10 cellular contexts compared by ENCODE assay signal in genomic region chrX:71543316-71543715, GRCh38. TPM values are rescaled to one million over a fixed set of nuclear protein-coding genes. Genes with fewer than 3 reads are reported as not detected.
DNase-seq lines count a peak whose midpoint lies in the region; ATAC-seq and TF ChIP-seq lines count a peak whose summit lies in the region.
"Had no signal": no experiment of that assay in that cellular context is flagged by ENCODE, and none has a peak within 500 bp of the region (broad histone marks: within the 10 kb centered on the region; RNA-seq: fewer than 3 reads in every experiment).

No MANE protein-coding gene starts in this region.

- H2AFZ ChIP-seq in SK-N-SH (ENCODE audit: low read depth) = no peak overlapping the region
- H2AFZ ChIP-seq: parathyroid adenoma had no signal

- H3K79me2 ChIP-seq in SK-N-SH (ENCODE audit: insufficient read depth) = peaks cover 85% of the 10 kb centered on the region

- no peak for TF ChIP-seq RAD21 in SK-N-SH (IDR thresholded peaks at IDR 0.05; ENCODE audit: low read length)

- no peaks in the 10 kb centered on the region for H3K27me3 ChIP-seq in SK-N-SH (ENCODE audit: insufficient read depth)
- H3K27me3 ChIP-seq: BE2C had no signal

- TF ChIP-seq EP300 in SK-N-SH (IDR thresholded peaks at IDR 0.05; ENCODE audit: borderline replicate concordance in 1 of 2, low read depth in 1 of 2, low read length in 1 of 2) = peak in 1 of 2 experiments; percentile 68; a peak in 1 of 4 replicates

- H3K9ac ChIP-seq in SK-N-SH = no peak overlapping the region; the same call in 1 of the 2 replicates
- H3K9ac ChIP-seq: parathyroid adenoma had no signal

- intact Hi-C loops in activated CD4-positive, alpha-beta T cell treated with anti-CD3 and anti-CD28 coated beads, Interleukin-2, amount 10 ng/mL, durations not matched to agents 24 days and 14 days (cut with micrococcal nuclease) = loop anchor here (1.0 to 5.0 kb wide), 2 partner anchors 76 to 109 kb away; no protein-coding TSS in a partner anchor
- intact Hi-C loops in posterior vena cava (cut with DNase I) = no loop called here

- H3K9me3 ChIP-seq in SK-N-SH = no peaks in the 10 kb centered on the region
- H3K9me3 ChIP-seq: BE2C had no signal

- H3K36me3 ChIP-seq in SK-N-SH (replicated peaks in 1 of 2; ENCODE audit: control insufficient read depth in 1 of 2, insufficient read depth in 2 of 2, low read length in 1 of 2) = peaks cover 16 to 34% of the 10 kb centered on the region in 2 experiments

- TF ChIP-seq CTCF in SK-N-SH (IDR thresholded peaks at IDR 0.05) = no peak

- peaks cover 71% of the 10 kb centered on the region for H3K36me3 Mint-ChIP-seq in activated CD4-positive, alpha-beta T cell treated with anti-CD3 and anti-CD28 coated beads, Interleukin-2, amount 10 ng/mL, durations not matched to agents 24 days and 14 days (ENCODE audit: low read depth)
- peaks cover 28% of the 10 kb centered on the region for H3K36me3 Mint-ChIP-seq in stimulated activated memory B cell treated with anti-CD40 and anti-IgM and Interleukin-4, amounts not matched to agents 10 μg/mL and 1 μg/mL and 100 μg/mL, for 72 hours

- ATAC-seq in stimulated activated memory B cell treated with anti-CD40 and anti-IgM and Interleukin-4, amounts not matched to agents 10 μg/mL and 1 μg/mL and 100 μg/mL, for 72 hours = no peak
- ATAC-seq in HG02840 (IDR thresholded peaks at IDR 0.05; ENCODE audit: low FRiP score, unreplicated experiment) (no peak), GM18909 (IDR thresholded peaks at IDR 0.05; ENCODE audit: poor library complexity, unreplicated experiment) (no peak)

- peak overlapping the region in 1 of 2 experiments; percentile 81; a peak in 2 of 4 replicates for H3K27ac ChIP-seq in SK-N-SH (ENCODE audit: low read depth in 2 of 2, low read length in 1 of 2)
- H3K27ac ChIP-seq: parathyroid adenoma had no signal

- H4K20me1 ChIP-seq in SK-N-SH (ENCODE audit: insufficient read depth) = peaks cover 78% of the 10 kb centered on the region

- CTCF ChIA-PET in SK-N-SH (lab: Yijun Ruan, JAX) = interaction anchor here (1.0 kb wide), 1 partner anchor 25 kb away, joined by 4 read pairs; no protein-coding TSS in a partner anchor

- H3K4me3 Mint-ChIP-seq in activated CD4-positive, alpha-beta T cell treated with anti-CD3 and anti-CD28 coated beads, Interleukin-2, amount 10 ng/mL, durations not matched to agents 24 days and 14 days = peak overlapping the region; percentile 100
- peak overlapping the region; percentile 23 for H3K4me3 Mint-ChIP-seq in stimulated activated memory B cell treated with anti-CD40 and anti-IgM and Interleukin-4, amounts not matched to agents 10 μg/mL and 1 μg/mL and 100 μg/mL, for 72 hours

- no peak for DNase-seq in activated CD4-positive, alpha-beta T cell treated with anti-CD3 and anti-CD28 coated beads, Interleukin-2, amount 10 ng/mL, durations not matched to agents 24 days and 14 days
- DNase-seq in activated CD4-positive, alpha-beta T cell treated with anti-CD3 and anti-CD28 coated beads for 48 hours = no peak
- DNase-seq in SK-N-SH = no peak
- DNase-seq in fibroblast of peridontal ligament (ENCODE audit: extremely low read depth) = peak; percentile 55
- no peak for DNase-seq in posterior vena cava (ENCODE audit: low spot score)
- DNase-seq: BE2C had no signal

- no peak overlapping the region for H3K4me3 ChIP-seq in SK-N-SH (ENCODE audit: low read depth in 2 of 2, low read length in 1 of 2)

- peaks cover 36% of the 10 kb centered on the region for H3K4me1 Mint-ChIP-seq in activated CD4-positive, alpha-beta T cell treated with anti-CD3 and anti-CD28 coated beads, Interleukin-2, amount 10 ng/mL, durations not matched to agents 24 days and 14 days
- H3K4me1 Mint-ChIP-seq in stimulated activated memory B cell treated with anti-CD40 and anti-IgM and Interleukin-4, amounts not matched to agents 10 μg/mL and 1 μg/mL and 100 μg/mL, for 72 hours = peaks cover 31% of the 10 kb centered on the region

- no peaks in the 10 kb centered on the region for H3K27me3 Mint-ChIP-seq in activated CD4-positive, alpha-beta T cell treated with anti-CD3 and anti-CD28 coated beads, Interleukin-2, amount 10 ng/mL, durations not matched to agents 24 days and 14 days
- H3K27me3 Mint-ChIP-seq in stimulated activated memory B cell treated with anti-CD40 and anti-IgM and Interleukin-4, amounts not matched to agents 10 μg/mL and 1 μg/mL and 100 μg/mL, for 72 hours = no peaks in the 10 kb centered on the region

- H3F3A ChIP-seq in SK-N-SH (replicated peaks; ENCODE audit: insufficient read depth) = peaks cover 40% of the 10 kb centered on the region

- H3K4me1 ChIP-seq in SK-N-SH (ENCODE audit: control insufficient read depth in 1 of 2, insufficient read depth in 2 of 2, low read depth in 1 of 2, low read length in 1 of 2) = peaks cover 2 to 18% of the 10 kb centered on the region in 2 experiments; a peak in 2 of 4 replicates
- H3K4me1 ChIP-seq: parathyroid adenoma had no signal

- peak overlapping the region; percentile 95 for H3K27ac Mint-ChIP-seq in activated CD4-positive, alpha-beta T cell treated with anti-CD3 and anti-CD28 coated beads, Interleukin-2, amount 10 ng/mL, durations not matched to agents 24 days and 14 days
- H3K27ac Mint-ChIP-seq in stimulated activated memory B cell treated with anti-CD40 and anti-IgM and Interleukin-4, amounts not matched to agents 10 μg/mL and 1 μg/mL and 100 μg/mL, for 72 hours = peak overlapping the region; percentile 22

- no peaks in the 10 kb centered on the region for H3K9me3 Mint-ChIP-seq in activated CD4-positive, alpha-beta T cell treated with anti-CD3 and anti-CD28 coated beads, Interleukin-2, amount 10 ng/mL, durations not matched to agents 24 days and 14 days
- no peaks in the 10 kb centered on the region for H3K9me3 Mint-ChIP-seq in stimulated activated memory B cell treated with anti-CD40 and anti-IgM and Interleukin-4, amounts not matched to agents 10 μg/mL and 1 μg/mL and 100 μg/mL, for 72 hours

- WGBS in SK-N-SH (ENCODE audit: low lambda C conversion rate) = 2% methylated on average over 2 of the region's 2 CpGs

- POLR2A ChIA-PET in SK-N-SH (lab: Yijun Ruan, JAX) = no interaction called here

- no peaks in the 10 kb centered on the region for H3K9me2 ChIP-seq in SK-N-SH

- peak overlapping the region; percentile 30 for H3K4me2 ChIP-seq in SK-N-SH

TF ChIP-seq in SK-N-SH, 30 proteins besides CTCF, POLR2A, EP300 and RAD21 (continues in another document):
- TF ChIP-seq SIN3A (IDR thresholded peaks at IDR 0.05; ENCODE audit: borderline replicate concordance, low read depth, low read length) = no peak
- peak; percentile 65 for TF ChIP-seq JUND (IDR thresholded peaks at IDR 0.05)
- TF ChIP-seq FOXM1 (IDR thresholded peaks at IDR 0.05; ENCODE audit: low read depth) = peak; percentile 22; the same call in 1 of the 2 replicates
- peak; percentile 12; the same call in 1 of the 2 replicates for TF ChIP-seq RXRA (IDR thresholded peaks at IDR 0.05; ENCODE audit: borderline replicate concordance, low read depth)
- peak; percentile 84 for TF ChIP-seq PBX3 (IDR thresholded peaks at IDR 0.05)
- TF ChIP-seq CHD2 (IDR thresholded peaks at IDR 0.05; ENCODE audit: low read length, partially characterized antibody) = no peak
- TF ChIP-seq FOSL2 (IDR thresholded peaks at IDR 0.05; ENCODE audit: borderline replicate concordance, low read depth) = peak; percentile 70
- no peak for TF ChIP-seq GABPA (IDR thresholded peaks at IDR 0.05; ENCODE audit: low read depth)
- no peak for TF ChIP-seq RCOR1 (IDR thresholded peaks at IDR 0.05; ENCODE audit: low read length)
- peak; percentile 90 for TF ChIP-seq TCF12 (IDR thresholded peaks at IDR 0.05)
- no peak for TF ChIP-seq MXI1 (IDR thresholded peaks at IDR 0.05; ENCODE audit: low read depth, low read length)
- no peak for TF ChIP-seq IRF3 (IDR thresholded peaks at IDR 0.05; ENCODE audit: low read depth, low read length)
- TF ChIP-seq GATA2 (CRISPR knock-in tag; IDR thresholded peaks at IDR 0.05) = no peak
- no peak for TF ChIP-seq MAX (IDR thresholded peaks at IDR 0.05; ENCODE audit: low read depth)
- TF ChIP-seq FOXJ3 (CRISPR knock-in tag; IDR thresholded peaks at IDR 0.05) = no peak

RNA-seq across cellular contexts. Expression of gene OGT, which starts 10.4 kb away (rescaled TPM):
- 284 and 301 TPM in 2 replicates for total RNA-seq in activated CD4-positive, alpha-beta T cell treated with anti-CD3 and anti-CD28 coated beads, Interleukin-2, amount 10 ng/mL, durations not matched to agents 24 days and 14 days
- 77.0 and 148 TPM in 2 replicates for polyA plus RNA-seq in SK-N-SH (2012; rRNA removed)
- polyA plus RNA-seq in SK-N-SH (2012; cell fraction: cytosol; rRNA removed) = 17.5 and 19.8 TPM in 2 replicates
- polyA plus RNA-seq in SK-N-SH (2012; cell fraction: nucleus; rRNA removed) = 556 and 990 TPM in 2 replicates
- total RNA-seq in posterior vena cava = 100 to 1,000 TPM in 1 of 2 donors, 10 to 100 TPM in 1; 93.0 to 104 TPM

RNA-seq across cellular contexts. Expression of gene GCNA, which starts 34.9 kb away (rescaled TPM):
- 3.3 and 4.5 TPM in 2 replicates for total RNA-seq in activated CD4-positive, alpha-beta T cell treated with anti-CD3 and anti-CD28 coated beads, Interleukin-2, amount 10 ng/mL, durations not matched to agents 24 days and 14 days
- 1.8 and 2.5 TPM in 2 replicates for polyA plus RNA-seq in SK-N-SH (2012; rRNA removed)
- 0.84 and 0.88 TPM in 2 replicates for polyA plus RNA-seq in SK-N-SH (2012; cell fraction: cytosol; rRNA removed)
- polyA plus RNA-seq in SK-N-SH (2012; cell fraction: nucleus; rRNA removed) = 5.9 and 10.2 TPM in 2 replicates
- total RNA-seq in posterior vena cava = 1 to 10 TPM; 1.3 to 1.8 TPM
